Comparison of ENCODE assay signal across 36 cellular contexts in genomic region chr20:62996596-62996982, GRCh38. TPM values are rescaled to one million over a fixed set of nuclear protein-coding genes. Genes with fewer than 3 reads are reported as not detected.
"Had no signal": no experiment of that assay in that cellular context is flagged by ENCODE, and none has a peak within 500 bp of the region (broad histone marks: within the 10 kb centered on the region; RNA-seq: fewer than 3 reads in every experiment).

No MANE protein-coding gene starts in this region.

- DNase-seq: naive thymus-derived CD4-positive, alpha-beta T cell; natural killer cell; nucleus accumbens; ovary; psoas muscle; spleen; stimulated activated CD4-positive, alpha-beta T cell treated with anti-CD3 and anti-CD28 coated beads, Interleukin-12 subunit alpha, Interleukin-12 subunit beta, amount 100 ng/mL, for 4 hours; stimulated activated CD4-positive, alpha-beta T cell treated with anti-CD3 and anti-CD28 coated beads, Interleukin-1b, Interleukin-23, amount 100 ng/mL, for 48 hours; stimulated activated CD4-positive, alpha-beta T cell treated with anti-CD3 and anti-CD28 coated beads, Interleukin-4, amount 100 ng/mL, for 1 hour; stimulated activated CD4-positive, alpha-beta T cell treated with anti-CD3 and anti-CD28 coated beads, Interleukin-4, amount 100 ng/mL, for 4 hours; stimulated activated CD8-positive, alpha-beta memory T cell treated with anti-CD3 and anti-CD28 coated beads, Interleukin-4, amount 100 ng/mL, for 48 hours; stimulated activated naive CD4-positive, alpha-beta T cell treated with Interleukin-2 at 50 U/mL for 16 hours; stomach; thyroid gland; trophoblast cell had no signal

- H3K4me3 ChIP-seq: neural progenitor cell, ovary, psoas muscle, skin epidermis, smooth muscle cell, spleen, stomach, thoracic aorta, thyroid gland, tibial nerve, upper lobe of left lung, vagina had no signal

- H3K27ac Mint-ChIP-seq: natural killer cell; nephron; neural progenitor cell; progenitor cell of endocrine pancreas; stimulated activated memory B cell treated with anti-CD40 and anti-IgM and Interleukin-4, amounts not matched to agents 10 μg/mL and 1 μg/mL and 100 μg/mL, for 72 hours; stimulated activated naive CD8-positive, alpha-beta T cell treated with anti-CD3 and anti-CD28 coated beads, Interleukin-15, Interleukin-2, amounts not matched to agents 100 ng/mL and 50 ng/mL, for 24 hours had no signal

- H3K27me3 ChIP-seq: ovary, thyroid gland, vagina had no signal

- H3K9me3 Mint-ChIP-seq: natural killer cell; neural progenitor cell; stimulated activated memory B cell treated with anti-CD40 and anti-IgM and Interleukin-4, amounts not matched to agents 10 μg/mL and 1 μg/mL and 100 μg/mL, for 72 hours; stimulated activated naive CD8-positive, alpha-beta T cell treated with anti-CD3 and anti-CD28 coated beads, Interleukin-15, Interleukin-2, amounts not matched to agents 100 ng/mL and 50 ng/mL, for 24 hours had no signal

- H3K9me3 ChIP-seq: neutrophil, psoas muscle, spleen, thoracic aorta, thyroid gland, tibial nerve, upper lobe of left lung, vagina had no signal

- FAIRE-seq: urothelium cell line had no signal

- H3K4me2 ChIP-seq: neural progenitor cell, smooth muscle cell had no signal

- H2AFZ ChIP-seq: neural progenitor cell, parathyroid adenoma had no signal

- H3K4me1 ChIP-seq: parathyroid adenoma, psoas muscle, spleen, stomach, thyroid gland, tibial nerve, upper lobe of left lung, vagina had no signal

- H3K9ac ChIP-seq: neural progenitor cell, parathyroid adenoma had no signal

- H3K4me1 Mint-ChIP-seq: nephron; stimulated activated memory B cell treated with anti-CD40 and anti-IgM and Interleukin-4, amounts not matched to agents 10 μg/mL and 1 μg/mL and 100 μg/mL, for 72 hours had no signal

- H3K79me2 ChIP-seq: parathyroid adenoma had no signal

- H3K36me3 ChIP-seq: neural progenitor cell, neutrophil, ovary, spleen, stomach, thoracic aorta, thyroid gland, tibial nerve, upper lobe of left lung, vagina had no signal

- H3K4me3 Mint-ChIP-seq: naive thymus-derived CD4-positive, alpha-beta T cell; natural killer cell; nephron; neural progenitor cell; stimulated activated memory B cell treated with anti-CD40 and anti-IgM and Interleukin-4, amounts not matched to agents 10 μg/mL and 1 μg/mL and 100 μg/mL, for 72 hours; stimulated activated naive CD8-positive, alpha-beta T cell treated with anti-CD3 and anti-CD28 coated beads, Interleukin-15, Interleukin-2, amounts not matched to agents 100 ng/mL and 50 ng/mL, for 24 hours had no signal

- ATAC-seq: naive thymus-derived CD4-positive, alpha-beta T cell; natural killer cell; psoas muscle; right cardiac atrium; sciatic nerve; stimulated activated memory B cell treated with anti-CD40 and anti-IgM and Interleukin-4, amounts not matched to agents 10 μg/mL and 1 μg/mL and 100 μg/mL, for 72 hours had no signal

- H3K27ac ChIP-seq: neural progenitor cell, neutrophil, ovary, parathyroid adenoma, psoas muscle, skin epidermis, spleen, stomach, thoracic aorta, thyroid gland, tibial nerve, upper lobe of left lung, vagina had no signal

- H3K36me3 Mint-ChIP-seq: naive thymus-derived CD4-positive, alpha-beta T cell; natural killer cell; neural progenitor cell; stimulated activated memory B cell treated with anti-CD40 and anti-IgM and Interleukin-4, amounts not matched to agents 10 μg/mL and 1 μg/mL and 100 μg/mL, for 72 hours had no signal

RNA-seq across cellular contexts. Expression of gene BHLHE23, which starts 10.2 kb away (rescaled TPM):
- total RNA-seq: naive thymus-derived CD4-positive, alpha-beta T cell; natural killer cell; omental fat pad; ovary; progenitor cell of endocrine pancreas; psoas muscle; renal cortical epithelial cell; right cardiac atrium; sciatic nerve; smooth muscle cell; spleen; subcutaneous adipose tissue; thoracic aorta; thyroid gland; tibial nerve; upper lobe of left lung; ureter; vagina had no signal
- polyA plus RNA-seq: naive thymus-derived CD4-positive, alpha-beta T cell; neural cell; ovary; psoas muscle; right cardiac atrium; smooth muscle cell; spleen; stomach had no signal

RNA-seq across cellular contexts. Expression of gene SLC17A9, which starts 44.1 kb away (rescaled TPM):
- polyA plus RNA-seq: neural cell had no signal
